ENCODE assay signal across 13 cellular contexts in genomic region chr1:96559707-96560588, GRCh38.
DNase-seq lines count a peak whose midpoint lies in the region; ATAC-seq, FAIRE-seq and TF ChIP-seq lines count a peak whose summit lies in the region.
"Had no signal": no experiment of that assay in that cellular context is flagged by ENCODE, and none has a peak within 500 bp of the region (broad histone marks: within the 10 kb centered on the region; RNA-seq: fewer than 3 reads in every experiment).

No MANE protein-coding gene starts in this region.

- ATAC-seq in sciatic nerve (peak; percentile 92), GM21390 (IDR thresholded peaks at IDR 0.05; ENCODE audit: unreplicated experiment) (no peak)
- ATAC-seq in stimulated activated naive B cell treated with anti-CD40 and anti-IgM and Interleukin-4, amounts not matched to agents 10 μg/mL and 1 μg/mL and 100 μg/mL, for 72 hours (replicated peaks), result no peak

- no peak overlapping the region for H3K4me3 Mint-ChIP-seq in stimulated activated naive B cell treated with anti-CD40 and anti-IgM and Interleukin-4, amounts not matched to agents 10 μg/mL and 1 μg/mL and 100 μg/mL, for 72 hours
- no peak overlapping the region for H3K4me3 Mint-ChIP-seq in CD8-positive, alpha-beta memory T cell
- H3K4me3 Mint-ChIP-seq: activated B cell treated with CpG ODN at 0.5 μM for 24 hours, naive B cell had no signal

- H3K4me3 ChIP-seq in CD8-positive, alpha-beta memory T cell (ENCODE audit: low read length), result no peak overlapping the region

- H3K9me3 Mint-ChIP-seq in stimulated activated naive B cell treated with anti-CD40 and anti-IgM and Interleukin-4, amounts not matched to agents 10 μg/mL and 1 μg/mL and 100 μg/mL, for 72 hours, result no peaks in the 10 kb centered on the region
- H3K9me3 Mint-ChIP-seq in CD8-positive, alpha-beta memory T cell, result peaks cover 0 to 3% (median 3%) of the 10 kb centered on the region in 5 donors

- POLR2A ChIA-PET in CD8-positive, alpha-beta memory T cell (lab: Charles Lee), result no interaction called here

- H3K9me3 ChIP-seq in CD8-positive, alpha-beta memory T cell (ENCODE audit: low read length), result no peaks in the 10 kb centered on the region

- H3K4me1 ChIP-seq in CD8-positive, alpha-beta memory T cell (ENCODE audit: insufficient read depth, low read length), result no peaks in the 10 kb centered on the region

- no peaks in the 10 kb centered on the region for H3K4me1 Mint-ChIP-seq in stimulated activated naive B cell treated with anti-CD40 and anti-IgM and Interleukin-4, amounts not matched to agents 10 μg/mL and 1 μg/mL and 100 μg/mL, for 72 hours
- H3K4me1 Mint-ChIP-seq in CD8-positive, alpha-beta memory T cell, result no peaks in the 10 kb centered on the region
- H3K4me1 Mint-ChIP-seq: activated B cell treated with CpG ODN at 0.5 μM for 24 hours, naive B cell had no signal

- CTCF ChIA-PET in CD8-positive, alpha-beta memory T cell (lab: Charles Lee), result no interaction called here

- H3K36me3 Mint-ChIP-seq in stimulated activated naive B cell treated with anti-CD40 and anti-IgM and Interleukin-4, amounts not matched to agents 10 μg/mL and 1 μg/mL and 100 μg/mL, for 72 hours, result no peaks in the 10 kb centered on the region
- no peaks in the 10 kb centered on the region for H3K36me3 Mint-ChIP-seq in CD8-positive, alpha-beta memory T cell
- H3K36me3 Mint-ChIP-seq: naive B cell had no signal

- peak; percentile 18 for DNase-seq in H4 (ENCODE audit: low spot score)
- peak; percentile 53 for DNase-seq in SIG-M5 (lab: John Stamatoyannopoulos, UW)
- DNase-seq in glomerular visceral epithelial cell (ENCODE audit: extremely low spot score), result peak; percentile 97
- DNase-seq in sciatic nerve (ENCODE audit: low spot score), result no peak
- no peak for DNase-seq in stimulated activated naive B cell treated with anti-CD40 and anti-IgM and Interleukin-4, amounts not matched to agents 10 μg/mL and 1 μg/mL and 100 μg/mL, for 72 hours
- no peak for DNase-seq in GM12891 (ENCODE audit: insufficient read length, low spot score)
- no peak for DNase-seq in CD8-positive, alpha-beta memory T cell
- DNase-seq: activated B cell treated with CpG ODN at 0.5 μM for 24 hours; cerebellar nuclear complex; naive B cell; NCI-H1930; stimulated activated CD8-positive, alpha-beta memory T cell treated with anti-CD3 and anti-CD28 coated beads, Interleukin-4, amount 100 ng/mL, for 48 hours had no signal

- H3K36me3 ChIP-seq in CD8-positive, alpha-beta memory T cell (ENCODE audit: insufficient read depth, low read length), result no peaks in the 10 kb centered on the region

- no peak for TF ChIP-seq POLR2A in GM12891 (IDR thresholded peaks at IDR 0.05; ENCODE audit: low read depth, low read length)

- H3K27me3 Mint-ChIP-seq in stimulated activated naive B cell treated with anti-CD40 and anti-IgM and Interleukin-4, amounts not matched to agents 10 μg/mL and 1 μg/mL and 100 μg/mL, for 72 hours, result no peaks in the 10 kb centered on the region
- peaks cover 0 to 4% of the 10 kb centered on the region in 2 donors for H3K27me3 Mint-ChIP-seq in CD8-positive, alpha-beta memory T cell
- H3K27me3 Mint-ChIP-seq: activated B cell treated with CpG ODN at 0.5 μM for 24 hours had no signal

- intact Hi-C loops in sciatic nerve (cut with DNase I), result no loop called here

- no peak overlapping the region for H3K27ac ChIP-seq in CD8-positive, alpha-beta memory T cell (ENCODE audit: low read depth, low read length)

- H3K27ac Mint-ChIP-seq in stimulated activated naive B cell treated with anti-CD40 and anti-IgM and Interleukin-4, amounts not matched to agents 10 μg/mL and 1 μg/mL and 100 μg/mL, for 72 hours, result no peak overlapping the region
- H3K27ac Mint-ChIP-seq in CD8-positive, alpha-beta memory T cell, result no peak overlapping the region
- H3K27ac Mint-ChIP-seq: activated B cell treated with CpG ODN at 0.5 μM for 24 hours, naive B cell had no signal

- H3K27me3 ChIP-seq in CD8-positive, alpha-beta memory T cell (ENCODE audit: insufficient read depth, low read length, poor library complexity, severe bottlenecking), result no peaks in the 10 kb centered on the region

- FAIRE-seq in GM12891 (lab: Jason Lieb, UNC), result no peak

TF ChIP-seq in GM12891, 5 proteins besides CTCF, POLR2A, EP300 and RAD21:
- TF ChIP-seq POU2F2 (IDR thresholded peaks at IDR 0.05; ENCODE audit: low read depth, low read length) (no peak), SPI1 (IDR thresholded peaks at IDR 0.05; ENCODE audit: low read depth, low read length) (no peak), POLR2AphosphoS5 (IDR thresholded peaks at IDR 0.05; ENCODE audit: low read depth, low read length) (no peak), PAX5 (IDR thresholded peaks at IDR 0.05; ENCODE audit: insufficient read depth, low read length, severe bottlenecking) (no peak), TAF1 (IDR thresholded peaks at IDR 0.05; ENCODE audit: low read depth, low read length) (no peak)

Comparison
In these comparisons a context has a peak if more than half of its experiments do, and no peak if none do; other contexts are left out.
1. DNase-seq: peak in H4 (single experiment), SIG-M5 (single experiment) and glomerular visceral epithelial cell (single experiment); none in sciatic nerve (single experiment), stimulated activated naive B cell treated with anti-CD40 and anti-IgM and Interleukin-4, amounts not matched to agents 10 μg/mL and 1 μg/mL and 100 μg/mL, for 72 hours (single experiment), GM12891 (single experiment) and CD8-positive, alpha-beta memory T cell (0 of 5).